In genomic region chr5:107669543-107670027, GRCh38 we compare ENCODE assay signal across 10 cellular contexts. TPM values are rescaled to one million over a fixed set of nuclear protein-coding genes. Genes with fewer than 3 reads are reported as not detected.
DNase-seq lines count a peak whose midpoint lies in the region; ATAC-seq, FAIRE-seq and TF ChIP-seq lines count a peak whose summit lies in the region.
"Had no signal": no experiment of that assay in that cellular context is flagged by ENCODE, and none has a peak within 500 bp of the region (broad histone marks: within the 10 kb centered on the region; RNA-seq: fewer than 3 reads in every experiment).

No MANE protein-coding gene starts in this region.

- no peak overlapping the region for H3K4me2 ChIP-seq in HepG2 (ENCODE audit: low read depth, low read length)

- no peak overlapping the region for H3K4me3 ChIP-seq in HepG2 (replicated peaks in 1 of 3; ENCODE audit: insufficient read depth in 1 of 3, low read depth in 2 of 3, low read length in 3 of 3)

- TF ChIP-seq RAD21 in HepG2 (CRISPR knock-in tag; IDR thresholded peaks at IDR 0.05) = no peak

- H3K27ac ChIP-seq in cingulate gyrus (ENCODE audit: low read depth, low read length) = peak overlapping the region; percentile 29
- H3K27ac ChIP-seq in HepG2 (ENCODE audit: extremely low read length, insufficient read depth, low read length) = no peak overlapping the region

- no peak for TF ChIP-seq CTCF in HepG2 (CRISPR knock-in tag; IDR thresholded peaks at IDR 0.05)

- in situ Hi-C loops in HepG2 (cut with HindIII; ENCODE audit: extremely low pct_ligation_motif_present, low pct_unique_long_range_greater_than_20kb) = no loop called here
- in situ Hi-C loops in KBM-7 (cut with MboI; ENCODE audit: low pct_unique_long_range_greater_than_20kb, low sequenced_read_pairs) = no loop called here

- ATAC-seq in HepG2 (no peak), HG02852 (IDR thresholded peaks at IDR 0.05; ENCODE audit: unreplicated experiment) (no peak)

- 29% methylated on average over 32 of the region's 39 CpGs for WGBS in HepG2 (ENCODE audit: low lambda C conversion rate)

- CTCF ChIA-PET in HepG2 (lab: Yijun Ruan, JAX; ENCODE audit: low intra/inter-chr PET ratio, low total read pairs) = no interaction called here

- no peaks in the 10 kb centered on the region for H4K20me1 ChIP-seq in HepG2 (ENCODE audit: insufficient read depth, low read length)

- H3K27me3 ChIP-seq in HepG2 (ENCODE audit: control insufficient read depth in 1 of 2, insufficient read depth in 2 of 2, low read length in 2 of 2) = peaks cover 0 to 35% of the 10 kb centered on the region in 2 experiments; a peak in 4 of 5 replicates

- intact Hi-C loops in HepG2 (cut with micrococcal nuclease; ENCODE audit: unreplicated experiment) = loop anchor here (5.0 to 10.0 kb wide), 2 partner anchors 675 to 1402 kb away; no protein-coding TSS in a partner anchor

- no peak overlapping the region for H2AFZ ChIP-seq in HepG2 (ENCODE audit: low read length)

- BruUV-seq in HepG2 (replicated peaks; lab: Mats Ljungman, UMichigan) = no TSS peak

- no peaks in the 10 kb centered on the region for H3K9me3 ChIP-seq in HepG2 (ENCODE audit: low read length)

- DNase-seq in NCI-H2081 (lab: John Stamatoyannopoulos, UW) (peak; percentile 25 to 43), NCI-H2081 treated with DMSO at 0.1 percent for 48 hours (lab: John Stamatoyannopoulos, UW) (no peak), NCI-H774 (lab: John Stamatoyannopoulos, UW) (peak; percentile 25), HepG2 (ENCODE audit: low spot score) (no peak), superior temporal gyrus (ENCODE audit: extremely low spot score) (peak; percentile 19), KBM-7 (no peak)

- H3K9ac ChIP-seq in HepG2 (ENCODE audit: insufficient read depth, low read depth, low read length) = no peak overlapping the region

- TF ChIP-seq EP300 in HepG2 (IDR thresholded peaks at IDR 0.05; ENCODE audit: low read depth in 2 of 2, low read length in 2 of 2) = no peak
- TF ChIP-seq EP300 in HepG2 (CRISPR knock-in tag; IDR thresholded peaks at IDR 0.05; ENCODE audit: borderline replicate concordance) = no peak

- H3K36me3 ChIP-seq in HepG2 (replicated peaks in 1 of 2; ENCODE audit: control insufficient read depth in 1 of 2, insufficient read depth in 2 of 2, low read length in 2 of 2) = no peaks in the 10 kb centered on the region

- POLR2A ChIA-PET in HepG2 (lab: Yijun Ruan, JAX) = no interaction called here

- FAIRE-seq in HepG2 (lab: Jason Lieb, UNC) = no peak

- TF ChIP-seq POLR2A in HepG2 (IDR thresholded peaks at IDR 0.05; ENCODE audit: insufficient read depth in 1 of 2, low read depth in 2 of 2, low read length in 2 of 2) = no peak

- H3K4me1 ChIP-seq in HepG2 (ENCODE audit: insufficient read depth, low read length) = peaks cover 15% of the 10 kb centered on the region

- no peaks in the 10 kb centered on the region for H3K79me2 ChIP-seq in HepG2 (ENCODE audit: insufficient read depth, low read length)

TF ChIP-seq in HepG2, 621 proteins besides CTCF, POLR2A, EP300 and RAD21:
- TF ChIP-seq ATF7 (IDR thresholded peaks at IDR 0.05) = peak; percentile 30; the same call in 1 of the 2 replicates
- TF ChIP-seq ATF7 (CRISPR knock-in tag; IDR thresholded peaks at IDR 0.05) = no peak
- TF ChIP-seq ZNF761 (CRISPR knock-in tag; conservative IDR thresholded peaks at IDR 0.05) = no peak
- no peak for TF ChIP-seq RXRA (CRISPR knock-in tag; IDR thresholded peaks at IDR 0.05)

RNA-seq across cellular contexts. Expression of gene EFNA5, which starts 1.2 kb away (rescaled TPM):
- total RNA-seq in HepG2 (2016; rRNA removed; fragmentation: Illumina TruSeq; extraction: Trizol) = not detected in 2 replicates
- total RNA-seq in HepG2 (2016; cell fraction: cytosol; rRNA removed; fragmentation: Illumina TruSeq; extraction: Trizol; ENCODE audit: low read depth) = not detected in 2 replicates
- not detected in 2 replicates for total RNA-seq in HepG2 (2016; cell fraction: insoluble cytoplasmic fraction; rRNA removed; fragmentation: Illumina TruSeq; extraction: Trizol)
- not detected in 2 replicates for total RNA-seq in HepG2 (2016; cell fraction: membrane; rRNA removed; fragmentation: Illumina TruSeq; extraction: Trizol)
- not detected in 2 replicates for total RNA-seq in HepG2 (2016; cell fraction: nucleus; rRNA removed; fragmentation: Illumina TruSeq; extraction: Trizol)
- not detected in 2 replicates for polyA plus RNA-seq in HepG2 (2011; rRNA removed)
- not detected in 2 replicates for polyA plus RNA-seq in HepG2 (2011; cell fraction: cytosol; rRNA removed)
- polyA plus RNA-seq in HepG2 (2011; cell fraction: nucleus; rRNA removed) = not detected in 2 replicates
- polyA plus RNA-seq in HepG2 (2012) = not detected in 2 replicates
- not detected in 2 replicates for polyA plus RNA-seq in HepG2 (2016; cell fraction: cytosol; fragmentation: Illumina TruSeq; extraction: Trizol; ENCODE audit: low read depth)
- polyA plus RNA-seq in HepG2 (2016; cell fraction: insoluble cytoplasmic fraction; fragmentation: Illumina TruSeq; extraction: Trizol; ENCODE audit: low read depth) = not detected in 2 replicates
- not detected in 2 replicates for polyA plus RNA-seq in HepG2 (2016; cell fraction: membrane; fragmentation: Illumina TruSeq; extraction: Trizol; ENCODE audit: low read depth)
- polyA plus RNA-seq in HepG2 (2016; cell fraction: nucleus; fragmentation: Illumina TruSeq; extraction: Trizol; ENCODE audit: insufficient read depth, low read depth) = not detected in 2 replicates
- 9.8 TPM in 1 of 2 replicates, not detected in the other for polyA minus RNA-seq in HepG2 (2011; rRNA and poly(A)+ RNA removed; ENCODE audit: low replicate concordance)
- not detected in 2 replicates for polyA minus RNA-seq in HepG2 (2011; cell fraction: cytosol; rRNA and poly(A)+ RNA removed)
- polyA minus RNA-seq in HepG2 (2011; cell fraction: nucleus; rRNA and poly(A)+ RNA removed) = not detected in 2 replicates
- total RNA-seq: activated CD8-positive, alpha-beta memory T cell treated with anti-CD3 and anti-CD28 coated beads for 36 hours; CD4-positive, CD25-positive, alpha-beta regulatory T cell had no signal

Comparison
In these comparisons a context has a peak if more than half of its experiments do, and no peak if none do; other contexts are left out.
1. DNase-seq: peak in NCI-H2081 (2 of 2), NCI-H774 (single experiment) and superior temporal gyrus (single experiment); none in NCI-H2081 treated with DMSO at 0.1 percent for 48 hours (single experiment), HepG2 (single experiment) and KBM-7 (single experiment).